Comparison of ENCODE assay signal across 39 cellular contexts in the genomic region with DNA sequence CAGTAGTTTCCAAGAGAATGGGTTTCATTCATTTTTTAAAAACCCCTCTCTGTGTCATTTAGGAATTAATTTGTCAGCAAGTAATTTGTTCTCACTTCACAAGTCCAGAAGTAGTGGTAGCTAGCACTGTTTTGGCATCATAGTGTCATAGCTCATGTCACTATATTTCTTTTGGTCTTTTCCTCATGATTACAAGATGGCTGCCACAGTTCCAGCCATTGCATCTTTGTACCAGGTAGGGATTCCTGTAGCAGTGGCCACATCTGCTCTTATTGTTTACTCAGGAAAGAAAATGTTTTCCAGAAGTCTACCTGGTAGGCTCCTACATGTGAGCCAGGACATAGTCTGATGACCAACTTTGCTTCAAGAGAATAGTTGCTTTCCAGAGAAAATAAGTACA. TPM values are rescaled to one million over a fixed set of nuclear protein-coding genes. Genes with fewer than 3 reads are reported as not detected.
"Had no signal": no experiment of that assay in that cellular context is flagged by ENCODE, and none has a peak within 500 bp of the region (broad histone marks: within the 10 kb centered on the region; RNA-seq: fewer than 3 reads in every experiment).

No MANE protein-coding gene starts in this region.

- H3K27me3 Mint-ChIP-seq: activated naive CD4-positive, alpha-beta T cell treated with anti-CD3 and anti-CD28 coated beads, Interleukin-2, amount 10 ng/mL, durations not matched to agents 7 days and 5 days; activated naive CD4-positive, alpha-beta T cell treated with anti-CD3 and anti-CD28 coated beads, Interleukin-2, amount 50 U/mL, for 24 hours; activated naive CD8-positive, alpha-beta T cell; activated naive CD8-positive, alpha-beta T cell treated with anti-CD3 and anti-CD28 coated beads for 36 hours; activated naive CD8-positive, alpha-beta T cell treated with anti-CD3 and anti-CD28 coated beads, Interleukin-2, amount 10 ng/mL, durations not matched to agents 7 days and 5 days; activated naive CD8-positive, alpha-beta T cell treated with anti-CD3 and anti-CD28 coated beads, Interleukin-2, amount 50 U/mL, for 24 hours; activated T-cell treated with anti-CD3 and anti-CD28 coated beads, Interleukin-2, amount 50 U/mL, for 24 hours; activated T-helper 17 cell treated with anti-CD3 and anti-CD28 coated beads, Interleukin-2, amount 50 U/mL, for 72 hours; central memory CD8-positive, alpha-beta T cell had no signal

- H3K27me3 ChIP-seq: adrenal gland, ascending aorta, body of pancreas, brain microvascular endothelial cell, breast epithelium, cardiac muscle cell had no signal

- DNase-seq: activated effector memory CD4-positive, alpha-beta T cell treated with anti-CD3 and anti-CD28 coated beads, Interleukin-2, amount 50 U/mL, for 16 hours; activated effector memory CD4-positive, alpha-beta T cell treated with Interleukin-2 at 50 U/mL for 16 hours; activated gamma-delta T cell; activated gamma-delta T cell treated with Interleukin-2 at 50 U/mL for 16 hours; activated naive CD4-positive, alpha-beta T cell; activated naive CD4-positive, alpha-beta T cell treated with anti-CD3 and anti-CD28 coated beads for 36 hours; activated naive CD4-positive, alpha-beta T cell treated with anti-CD3 and anti-CD28 coated beads, Interleukin-2, amount 10 ng/mL, durations not matched to agents 7 days and 5 days; activated naive CD4-positive, alpha-beta T cell treated with anti-CD3 and anti-CD28 coated beads, Interleukin-2, amount 50 U/mL, for 16 hours; activated naive CD4-positive, alpha-beta T cell treated with Interleukin-2 at 50 U/mL for 16 hours; activated naive CD8-positive, alpha-beta T cell treated with anti-CD3 and anti-CD28 coated beads for 36 hours; activated naive CD8-positive, alpha-beta T cell treated with anti-CD3 and anti-CD28 coated beads, Interleukin-2, amount 10 ng/mL, durations not matched to agents 7 days and 5 days; activated naive CD8-positive, alpha-beta T cell treated with anti-CD3 and anti-CD28 coated beads, Interleukin-2, amount 50 U/mL, for 24 hours; activated T-cell treated with anti-CD3 and anti-CD28 coated beads, Interleukin-2, amount 50 U/mL, for 24 hours; activated T-cell treated with anti-CD3 and anti-CD28 coated beads, Interleukin-2, amount 50 U/mL, for 4 hours; activated T-cell treated with anti-CD3 and anti-CD28 coated beads, Interleukin-2, amount 50 U/mL, for 48 hours; activated T-cell treated with anti-CD3 and anti-CD28 coated beads, Interleukin-2, amount 50 U/mL, for 72 hours; adrenal gland; amniotic stem cell; amygdala; anterior cingulate cortex; aorta; body of pancreas; brain microvascular endothelial cell; caudate nucleus; central memory CD4-positive, alpha-beta T cell; cerebellar nuclear complex had no signal

- H3K4me3 ChIP-seq: adrenal gland, ascending aorta, body of pancreas, breast epithelium, cardiac muscle cell had no signal

- H3K36me3 Mint-ChIP-seq: activated naive CD4-positive, alpha-beta T cell treated with anti-CD3 and anti-CD28 coated beads, Interleukin-2, amount 50 U/mL, for 24 hours; activated naive CD8-positive, alpha-beta T cell; activated naive CD8-positive, alpha-beta T cell treated with anti-CD3 and anti-CD28 coated beads for 36 hours; activated naive CD8-positive, alpha-beta T cell treated with anti-CD3 and anti-CD28 coated beads, Interleukin-2, amount 10 ng/mL, durations not matched to agents 7 days and 5 days had no signal

- H3K4me3 Mint-ChIP-seq: activated naive CD4-positive, alpha-beta T cell treated with anti-CD3 and anti-CD28 coated beads for 36 hours; activated naive CD4-positive, alpha-beta T cell treated with anti-CD3 and anti-CD28 coated beads, Interleukin-2, amount 10 ng/mL, durations not matched to agents 7 days and 5 days; activated naive CD4-positive, alpha-beta T cell treated with anti-CD3 and anti-CD28 coated beads, Interleukin-2, amount 50 U/mL, for 24 hours; activated naive CD8-positive, alpha-beta T cell; activated naive CD8-positive, alpha-beta T cell treated with anti-CD3 and anti-CD28 coated beads for 36 hours; activated naive CD8-positive, alpha-beta T cell treated with anti-CD3 and anti-CD28 coated beads, Interleukin-2, amount 10 ng/mL, durations not matched to agents 7 days and 5 days; activated naive CD8-positive, alpha-beta T cell treated with anti-CD3 and anti-CD28 coated beads, Interleukin-2, amount 50 U/mL, for 24 hours; activated T-cell treated with anti-CD3 and anti-CD28 coated beads, Interleukin-2, amount 50 U/mL, for 24 hours; activated T-cell treated with anti-CD3 and anti-CD28 coated beads, Interleukin-2, amount 50 U/mL, for 4 hours; activated T-cell treated with anti-CD3 and anti-CD28 coated beads, Interleukin-2, amount 50 U/mL, for 72 hours; activated T-helper 1 cell treated with anti-CD3 and anti-CD28 coated beads, Interleukin-12 subunit alpha, Interleukin-12 subunit beta, Interleukin-2, Interleukin-4 antibody, amounts not matched to agents 30 ng/mL and 10 ng/mL and 1 ng/mL, durations not matched to agents 14 hours and 24 hours and 36 hours; activated T-helper 17 cell treated with anti-CD3 and anti-CD28 coated beads, Interleukin-2, amount 50 U/mL, for 72 hours; brain; central memory CD8-positive, alpha-beta T cell had no signal

- FAIRE-seq: astrocyte, bronchial epithelial cell had no signal

- H3K36me3 ChIP-seq: adrenal gland, ascending aorta, brain microvascular endothelial cell, breast epithelium, cardiac muscle cell had no signal

- H3K4me1 ChIP-seq: adrenal gland, ascending aorta, breast epithelium had no signal

- H3K4me1 Mint-ChIP-seq: activated naive CD4-positive, alpha-beta T cell treated with anti-CD3 and anti-CD28 coated beads, Interleukin-2, amount 10 ng/mL, durations not matched to agents 7 days and 5 days; activated naive CD4-positive, alpha-beta T cell treated with anti-CD3 and anti-CD28 coated beads, Interleukin-2, amount 50 U/mL, for 24 hours; activated naive CD8-positive, alpha-beta T cell treated with anti-CD3 and anti-CD28 coated beads for 36 hours; activated naive CD8-positive, alpha-beta T cell treated with anti-CD3 and anti-CD28 coated beads, Interleukin-2, amount 10 ng/mL, durations not matched to agents 7 days and 5 days; activated naive CD8-positive, alpha-beta T cell treated with anti-CD3 and anti-CD28 coated beads, Interleukin-2, amount 50 U/mL, for 24 hours; activated T-helper 17 cell treated with anti-CD3 and anti-CD28 coated beads, Interleukin-2, amount 50 U/mL, for 72 hours; central memory CD8-positive, alpha-beta T cell had no signal

- H3K9me3 ChIP-seq: adrenal gland, body of pancreas had no signal

- H3K27ac Mint-ChIP-seq: activated naive CD4-positive, alpha-beta T cell treated with anti-CD3 and anti-CD28 coated beads for 36 hours; activated naive CD4-positive, alpha-beta T cell treated with anti-CD3 and anti-CD28 coated beads, Interleukin-2, amount 10 ng/mL, durations not matched to agents 7 days and 5 days; activated naive CD4-positive, alpha-beta T cell treated with anti-CD3 and anti-CD28 coated beads, Interleukin-2, amount 50 U/mL, for 24 hours; activated naive CD4-positive, alpha-beta T cell treated with anti-CD3 and anti-CD28 coated beads, Interleukin-2, amount 50 U/mL, for 72 hours; activated naive CD8-positive, alpha-beta T cell; activated naive CD8-positive, alpha-beta T cell treated with anti-CD3 and anti-CD28 coated beads for 36 hours; activated naive CD8-positive, alpha-beta T cell treated with anti-CD3 and anti-CD28 coated beads, Interleukin-2, amount 10 ng/mL, durations not matched to agents 7 days and 5 days; activated naive CD8-positive, alpha-beta T cell treated with anti-CD3 and anti-CD28 coated beads, Interleukin-2, amount 50 U/mL, for 24 hours; activated T-cell treated with anti-CD3 and anti-CD28 coated beads, Interleukin-2, amount 50 U/mL, for 24 hours; activated T-cell treated with anti-CD3 and anti-CD28 coated beads, Interleukin-2, amount 50 U/mL, for 72 hours; activated T-helper 1 cell treated with anti-CD3 and anti-CD28 coated beads, Interleukin-12 subunit alpha, Interleukin-12 subunit beta, Interleukin-2, Interleukin-4 antibody, amounts not matched to agents 30 ng/mL and 10 ng/mL and 1 ng/mL, durations not matched to agents 14 hours and 24 hours and 36 hours; activated T-helper 17 cell treated with anti-CD3 and anti-CD28 coated beads, Interleukin-2, amount 50 U/mL, for 72 hours; activated T-helper 2 cell treated with anti-CD3 and anti-CD28 coated beads, Interferon-gamma antibody, Interleukin-2, Interleukin-4, amounts not matched to agents 10 μg/mL and 5 μg/mL and 100 μg/mL, durations not matched to agents 14 hours and 24 hours and 36 hours; brain had no signal

- H3K27ac ChIP-seq: adrenal gland, ascending aorta, body of pancreas, brain microvascular endothelial cell, breast epithelium, cardiac muscle cell had no signal

- ATAC-seq: activated naive CD4-positive, alpha-beta T cell treated with anti-CD3 and anti-CD28 coated beads, Interleukin-2, amount 50 U/mL, for 72 hours; activated naive CD8-positive, alpha-beta T cell treated with anti-CD3 and anti-CD28 coated beads, Interleukin-2, amount 50 U/mL, for 24 hours; activated T-cell treated with anti-CD3 and anti-CD28 coated beads, Interleukin-2, amount 50 U/mL, for 4 hours; activated T-cell treated with anti-CD3 and anti-CD28 coated beads, Interleukin-2, amount 50 U/mL, for 72 hours; activated T-helper 17 cell treated with anti-CD3 and anti-CD28 coated beads, Interleukin-2, amount 50 U/mL, for 72 hours; body of pancreas had no signal

RNA-seq across cellular contexts. Expression of a gene that starts 16.2 kb away (rescaled TPM):
- total RNA-seq: activated naive CD4-positive, alpha-beta T cell treated with anti-CD3 and anti-CD28 coated beads for 36 hours; activated naive CD4-positive, alpha-beta T cell treated with anti-CD3 and anti-CD28 coated beads, Interleukin-2, amount 50 U/mL, for 72 hours; activated naive CD8-positive, alpha-beta T cell treated with anti-CD3 and anti-CD28 coated beads for 36 hours; activated naive CD8-positive, alpha-beta T cell treated with anti-CD3 and anti-CD28 coated beads, Interleukin-2, amount 10 ng/mL, durations not matched to agents 7 days and 5 days; activated T-cell treated with anti-CD3 and anti-CD28 coated beads, Interleukin-2, amount 50 U/mL, for 72 hours; activated T-helper 1 cell treated with anti-CD3 and anti-CD28 coated beads, Interleukin-12 subunit alpha, Interleukin-12 subunit beta, Interleukin-2, Interleukin-4 antibody, amounts not matched to agents 30 ng/mL and 10 ng/mL and 1 ng/mL, durations not matched to agents 14 hours and 24 hours and 36 hours; activated T-helper 17 cell treated with anti-CD3 and anti-CD28 coated beads, Interleukin-2, amount 50 U/mL, for 72 hours; activated T-helper 2 cell treated with anti-CD3 and anti-CD28 coated beads, Interferon-gamma antibody, Interleukin-2, Interleukin-4, amounts not matched to agents 10 μg/mL and 5 μg/mL and 100 μg/mL, durations not matched to agents 14 hours and 24 hours and 36 hours; bronchial epithelial cell had no signal
